Comparison of ENCODE assay signal across 1 cellular context in the genomic region with DNA sequence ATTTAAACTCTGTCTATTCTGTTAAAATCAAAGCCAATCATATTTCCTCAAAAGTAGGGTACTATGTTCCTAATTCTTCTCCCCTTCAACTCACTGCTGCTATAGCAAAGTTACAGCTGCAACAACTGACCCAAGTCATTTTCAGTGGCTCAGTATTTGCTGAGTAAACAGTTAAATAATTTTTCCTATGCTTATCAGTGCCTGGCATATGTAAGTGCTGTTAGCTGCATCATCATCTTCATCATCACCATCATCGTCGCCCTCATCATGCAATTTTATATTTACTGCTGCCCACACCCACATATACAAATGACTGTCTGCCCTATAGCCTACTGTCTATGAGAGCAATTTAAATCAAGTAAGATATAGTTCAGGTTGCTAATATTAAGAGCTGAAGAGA.
A peak's percentile ranks its signal among the peaks of the same experiment; 100 is the strongest.
TF ChIP-seq lines count a peak whose summit lies in the region.

No MANE protein-coding gene starts in this region.

TF ChIP-seq in HepG2, 621 proteins besides CTCF, POLR2A, EP300 and RAD21 (continued from another document):
- TF ChIP-seq, protein P1, sequence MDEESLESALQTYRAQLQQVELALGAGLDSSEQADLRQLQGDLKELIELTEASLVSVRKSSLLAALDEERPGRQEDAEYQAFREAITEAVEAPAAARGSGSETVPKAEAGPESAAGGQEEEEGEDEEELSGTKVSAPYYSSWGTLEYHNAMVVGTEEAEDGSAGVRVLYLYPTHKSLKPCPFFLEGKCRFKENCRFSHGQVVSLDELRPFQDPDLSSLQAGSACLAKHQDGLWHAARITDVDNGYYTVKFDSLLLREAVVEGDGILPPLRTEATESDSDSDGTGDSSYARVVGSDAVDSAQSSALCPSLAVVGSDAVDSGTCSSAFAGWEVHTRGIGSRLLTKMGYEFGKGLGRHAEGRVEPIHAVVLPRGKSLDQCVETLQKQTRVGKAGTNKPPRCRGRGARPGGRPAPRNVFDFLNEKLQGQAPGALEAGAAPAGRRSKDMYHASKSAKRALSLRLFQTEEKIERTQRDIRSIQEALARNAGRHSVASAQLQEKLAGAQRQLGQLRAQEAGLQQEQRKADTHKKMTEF (CRISPR knock-in tag; IDR thresholded peaks at IDR 0.05): no peak
- TF ChIP-seq ZNF343 (CRISPR knock-in tag; IDR thresholded peaks at IDR 0.05): no peak
- TF ChIP-seq MAFK (conservative IDR thresholded peaks at IDR 0.05 in 1 of 2, IDR thresholded peaks at IDR 0.05 in 1 of 2; ENCODE audit: low read length in 2 of 2): peak; percentile 63 to 81
- no peak for TF ChIP-seq TBP (CRISPR knock-in tag; IDR thresholded peaks at IDR 0.05)
- TF ChIP-seq ZNF772 (CRISPR knock-in tag; IDR thresholded peaks at IDR 0.05): no peak
- TF ChIP-seq CHCHD3 (CRISPR knock-in tag; IDR thresholded peaks at IDR 0.05): no peak
- TF ChIP-seq MAFF (IDR thresholded peaks at IDR 0.05; ENCODE audit: low read depth, low read length): peak; percentile 75
- TF ChIP-seq PHF21A (CRISPR knock-in tag; IDR thresholded peaks at IDR 0.05): no peak
